ENCODE assay signal across 28 cellular contexts in genomic region chr10:82668266-82668665, GRCh38.
DNase-seq lines count a peak whose midpoint lies in the region; ATAC-seq and TF ChIP-seq lines count a peak whose summit lies in the region.
"Had no signal": no experiment of that assay in that cellular context is flagged by ENCODE, and none has a peak within 500 bp of the region (broad histone marks: within the 10 kb centered on the region; RNA-seq: fewer than 3 reads in every experiment).

No MANE protein-coding gene starts in this region.

- H3K36me3 Mint-ChIP-seq in stimulated activated memory B cell treated with anti-CD40 and anti-IgM and Interleukin-4, amounts not matched to agents 10 μg/mL and 1 μg/mL and 100 μg/mL, for 72 hours, result no peaks in the 10 kb centered on the region
- H3K36me3 Mint-ChIP-seq in activated T-cell treated with anti-CD3 and anti-CD28 coated beads, Interleukin-2, amount 50 U/mL, for 24 hours (ENCODE audit: low read depth), result no peaks in the 10 kb centered on the region
- H3K36me3 Mint-ChIP-seq: activated CD4-positive, alpha-beta memory T cell treated with anti-CD3 and anti-CD28 coated beads for 36 hours; mesothelial cell of epicardium had no signal

- intact Hi-C loops in posterior vena cava (cut with DNase I), result no loop called here

- DNase-seq in A172 (ENCODE audit: low spot score) (peak; percentile 54), NCI-H446 treated with DMSO at 0.1 percent for 48 hours (lab: John Stamatoyannopoulos, UW) (peak; percentile 52), astrocyte of the spinal cord (ENCODE audit: low read depth, low spot score) (peak; percentile 40), foreskin keratinocyte (no peak), NCI-H1694 (lab: John Stamatoyannopoulos, UW) (no peak), posterior vena cava (ENCODE audit: low spot score) (no peak)
- no peak for DNase-seq in activated T-cell treated with anti-CD3 and anti-CD28 coated beads, Interleukin-2, amount 50 U/mL, for 24 hours
- DNase-seq: activated CD4-positive, alpha-beta memory T cell treated with anti-CD3 and anti-CD28 coated beads for 36 hours; activated CD4-positive, CD25-positive, alpha-beta regulatory T cell; activated gamma-delta T cell treated with Interleukin-2 at 50 U/mL for 16 hours; adrenal gland; C1 segment of cervical spinal cord; Calu3; cerebellar nuclear complex; effector CD8-positive, alpha-beta T cell; GM23248; NCI-H1105 treated with DMSO at 0.1 percent for 48 hours; NK-92 treated with Interleukin-12 subunit alpha and Interleukin-12 subunit beta, amount 100 ng/mL, for 24 hours; Peyer's patch; substantia nigra; T1000 had no signal

- peaks cover 4% of the 10 kb centered on the region for H3K9me3 Mint-ChIP-seq in stimulated activated memory B cell treated with anti-CD40 and anti-IgM and Interleukin-4, amounts not matched to agents 10 μg/mL and 1 μg/mL and 100 μg/mL, for 72 hours
- H3K9me3 Mint-ChIP-seq in activated T-cell treated with anti-CD3 and anti-CD28 coated beads, Interleukin-2, amount 50 U/mL, for 24 hours, result peaks cover 17% of the 10 kb centered on the region
- H3K9me3 Mint-ChIP-seq: mesothelial cell of epicardium had no signal

- H3K27me3 ChIP-seq in foreskin keratinocyte, result no peaks in the 10 kb centered on the region
- H3K27me3 ChIP-seq: adrenal gland, Peyer's patch had no signal

- no peak overlapping the region for H3K4me3 Mint-ChIP-seq in stimulated activated memory B cell treated with anti-CD40 and anti-IgM and Interleukin-4, amounts not matched to agents 10 μg/mL and 1 μg/mL and 100 μg/mL, for 72 hours
- no peak overlapping the region for H3K4me3 Mint-ChIP-seq in activated T-cell treated with anti-CD3 and anti-CD28 coated beads, Interleukin-2, amount 50 U/mL, for 24 hours
- H3K4me3 Mint-ChIP-seq: activated CD4-positive, alpha-beta memory T cell treated with anti-CD3 and anti-CD28 coated beads for 36 hours; mesothelial cell of epicardium; natural killer cell treated with Interleukin-12 subunit alpha and Interleukin-12 subunit beta and Interleukin-15 and Interleukin-18, amount 100 ng/mL, for 72 hours had no signal

- no peaks in the 10 kb centered on the region for H3K4me1 ChIP-seq in foreskin keratinocyte
- H3K4me1 ChIP-seq: A549, parathyroid adenoma, Peyer's patch had no signal

- ATAC-seq in foreskin keratinocyte, result peak; percentile 37
- ATAC-seq in stimulated activated memory B cell treated with anti-CD40 and anti-IgM and Interleukin-4, amounts not matched to agents 10 μg/mL and 1 μg/mL and 100 μg/mL, for 72 hours, result no peak
- ATAC-seq: A549; esophagus mucosa; natural killer cell treated with Interleukin-12 subunit alpha and Interleukin-12 subunit beta and Interleukin-15 and Interleukin-18, amount 100 ng/mL, for 72 hours; sciatic nerve had no signal

- H3K4me3 ChIP-seq in astrocyte of the spinal cord (ENCODE audit: low read depth, low read length), result no peak overlapping the region
- H3K4me3 ChIP-seq: A549, adrenal gland, GM23248, Peyer's patch had no signal

- H3K27ac Mint-ChIP-seq in stimulated activated memory B cell treated with anti-CD40 and anti-IgM and Interleukin-4, amounts not matched to agents 10 μg/mL and 1 μg/mL and 100 μg/mL, for 72 hours, result no peak overlapping the region
- no peak overlapping the region for H3K27ac Mint-ChIP-seq in activated T-cell treated with anti-CD3 and anti-CD28 coated beads, Interleukin-2, amount 50 U/mL, for 24 hours
- H3K27ac Mint-ChIP-seq: activated CD4-positive, alpha-beta memory T cell treated with anti-CD3 and anti-CD28 coated beads for 36 hours; mesothelial cell of epicardium; natural killer cell treated with Interleukin-12 subunit alpha and Interleukin-12 subunit beta and Interleukin-15 and Interleukin-18, amount 100 ng/mL, for 72 hours had no signal

- no peak overlapping the region for H3K27ac ChIP-seq in foreskin keratinocyte
- H3K27ac ChIP-seq: A549, GM23248, parathyroid adenoma, Peyer's patch had no signal

- TF ChIP-seq CTCF in astrocyte of the spinal cord (IDR thresholded peaks at IDR 0.05; ENCODE audit: low read depth, low read length), result no peak
- no peak for TF ChIP-seq CTCF in foreskin keratinocyte (conservative IDR thresholded peaks at IDR 0.05)

- no peaks in the 10 kb centered on the region for H3K27me3 Mint-ChIP-seq in stimulated activated memory B cell treated with anti-CD40 and anti-IgM and Interleukin-4, amounts not matched to agents 10 μg/mL and 1 μg/mL and 100 μg/mL, for 72 hours
- no peaks in the 10 kb centered on the region for H3K27me3 Mint-ChIP-seq in activated T-cell treated with anti-CD3 and anti-CD28 coated beads, Interleukin-2, amount 50 U/mL, for 24 hours
- H3K27me3 Mint-ChIP-seq: activated CD4-positive, alpha-beta memory T cell treated with anti-CD3 and anti-CD28 coated beads for 36 hours; natural killer cell treated with Interleukin-12 subunit alpha and Interleukin-12 subunit beta and Interleukin-15 and Interleukin-18, amount 100 ng/mL, for 72 hours had no signal

- in situ Hi-C loops in astrocyte of the spinal cord (cut with HindIII; ENCODE audit: low sequenced_read_pairs), result no loop called here

- H3K4me1 Mint-ChIP-seq in stimulated activated memory B cell treated with anti-CD40 and anti-IgM and Interleukin-4, amounts not matched to agents 10 μg/mL and 1 μg/mL and 100 μg/mL, for 72 hours, result no peaks in the 10 kb centered on the region
- H3K4me1 Mint-ChIP-seq in activated T-cell treated with anti-CD3 and anti-CD28 coated beads, Interleukin-2, amount 50 U/mL, for 24 hours (ENCODE audit: low read depth), result no peaks in the 10 kb centered on the region
- H3K4me1 Mint-ChIP-seq: mesothelial cell of epicardium had no signal

Comparison
In these comparisons a context has a peak if more than half of its experiments do, and no peak if none do; other contexts are left out.
1. DNase-seq: peak in A172 (single experiment), NCI-H446 treated with DMSO at 0.1 percent for 48 hours (single experiment) and astrocyte of the spinal cord (single experiment); none in foreskin keratinocyte (0 of 2), activated T-cell treated with anti-CD3 and anti-CD28 coated beads, Interleukin-2, amount 50 U/mL, for 24 hours (single experiment), NCI-H1694 (single experiment) and posterior vena cava (single experiment).